ENCODE assay signal across 35 cellular contexts in the genomic region with DNA sequence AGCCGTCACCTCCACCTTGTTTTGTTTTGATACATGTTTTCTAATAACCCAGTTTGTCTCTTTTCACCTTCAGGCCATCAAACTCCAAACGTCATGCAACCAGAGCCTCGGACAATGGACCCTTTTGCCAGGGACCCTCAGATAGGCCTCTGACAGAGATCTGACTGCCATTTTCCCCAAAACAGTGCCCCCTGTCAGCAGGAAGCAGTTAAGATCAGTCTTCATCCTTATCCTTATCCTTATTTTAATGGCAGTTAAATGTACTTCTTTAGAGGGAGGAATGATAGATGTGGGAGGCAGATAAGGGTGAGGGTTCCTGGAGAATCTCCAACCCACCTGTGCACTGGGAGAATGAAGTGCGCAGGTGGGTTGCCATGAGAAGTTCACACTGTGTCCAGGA.
"Had no signal": no experiment of that assay in that cellular context is flagged by ENCODE, and none has a peak within 500 bp of the region (broad histone marks: within the 10 kb centered on the region; RNA-seq: fewer than 3 reads in every experiment).

No MANE protein-coding gene starts in this region.

- H3K4me2 ChIP-seq: PC-9 had no signal

- ATAC-seq: activated CD8-positive, alpha-beta T cell treated with anti-CD3 and anti-CD28 coated beads for 36 hours; activated T-cell treated with anti-CD3 and anti-CD28 coated beads, Interleukin-2, amount 50 U/mL, for 72 hours; activated T-helper 17 cell treated with anti-CD3 and anti-CD28 coated beads, Interleukin-2, amount 50 U/mL, for 72 hours; Right ventricle myocardium inferior had no signal

- H3K27ac ChIP-seq: ascending aorta, cardiac muscle cell, PC-9, RWPE1, VCaP had no signal

- H3K36me3 ChIP-seq: ascending aorta, cardiac muscle cell had no signal

- H3K4me3 ChIP-seq: ascending aorta, cardiac muscle cell, PC-9 had no signal

- H3K27me3 ChIP-seq: ascending aorta, cardiac muscle cell had no signal

- H3K4me1 Mint-ChIP-seq: activated T-helper 17 cell treated with anti-CD3 and anti-CD28 coated beads, Interleukin-2, amount 50 U/mL, for 72 hours; central memory CD8-positive, alpha-beta T cell had no signal

- DNase-seq: activated CD4-positive, alpha-beta T cell treated with anti-CD3 and anti-CD28 coated beads for 1 hour; activated CD4-positive, alpha-beta T cell treated with anti-CD3 and anti-CD28 coated beads for 48 hours; activated CD4-positive, CD25-positive, alpha-beta regulatory T cell; activated CD8-positive, alpha-beta T cell treated with anti-CD3 and anti-CD28 coated beads for 36 hours; activated effector memory CD4-positive, alpha-beta T cell treated with anti-CD3 and anti-CD28 coated beads, Interleukin-2, amount 50 U/mL, for 16 hours; activated naive CD4-positive, alpha-beta T cell; activated naive CD4-positive, alpha-beta T cell treated with anti-CD3 and anti-CD28 coated beads, Interleukin-2, amount 50 U/mL, for 16 hours; activated naive CD8-positive, alpha-beta T cell treated with anti-CD3 and anti-CD28 coated beads for 36 hours; activated T-cell treated with anti-CD3 and anti-CD28 coated beads, Interleukin-2, amount 50 U/mL, for 1 hour; activated T-cell treated with anti-CD3 and anti-CD28 coated beads, Interleukin-2, amount 50 U/mL, for 72 hours; amygdala; Kasumi-1; MM.1S; MV-4-11; NCI-H1092; NCI-H1436 treated with DMSO at 0.1 percent for 48 hours; NCI-H1694 treated with DMSO at 0.1 percent for 48 hours; NCI-H2029; NCI-H345; NCI-H524 treated with DMSO at 0.1 percent for 48 hours; NCI-H748 treated with DMSO at 0.1 percent for 48 hours; NK-92 treated with Interleukin-12 subunit alpha and Interleukin-12 subunit beta, amount 100 ng/mL, for 24 hours; PC-9; SIG-M5; SW 1271; T-helper 1 cell; T-helper 2 cell; T-helper 9 cell had no signal

- H3K4me3 Mint-ChIP-seq: activated CD8-positive, alpha-beta T cell treated with anti-CD3 and anti-CD28 coated beads for 36 hours; activated naive CD8-positive, alpha-beta T cell treated with anti-CD3 and anti-CD28 coated beads for 36 hours; activated T-cell treated with anti-CD3 and anti-CD28 coated beads, Interleukin-2, amount 50 U/mL, for 72 hours; activated T-helper 17 cell treated with anti-CD3 and anti-CD28 coated beads, Interleukin-2, amount 50 U/mL, for 72 hours; central memory CD8-positive, alpha-beta T cell had no signal

- H3K27ac Mint-ChIP-seq: activated CD8-positive, alpha-beta T cell treated with anti-CD3 and anti-CD28 coated beads for 36 hours; activated naive CD8-positive, alpha-beta T cell treated with anti-CD3 and anti-CD28 coated beads for 36 hours; activated T-cell treated with anti-CD3 and anti-CD28 coated beads, Interleukin-2, amount 50 U/mL, for 72 hours; activated T-helper 17 cell treated with anti-CD3 and anti-CD28 coated beads, Interleukin-2, amount 50 U/mL, for 72 hours had no signal

- H3K27me3 Mint-ChIP-seq: activated CD8-positive, alpha-beta T cell treated with anti-CD3 and anti-CD28 coated beads for 36 hours; activated T-helper 17 cell treated with anti-CD3 and anti-CD28 coated beads, Interleukin-2, amount 50 U/mL, for 72 hours had no signal

- H3K4me1 ChIP-seq: ascending aorta had no signal

- H2AFZ ChIP-seq: PC-9 had no signal
